In the genomic region with DNA sequence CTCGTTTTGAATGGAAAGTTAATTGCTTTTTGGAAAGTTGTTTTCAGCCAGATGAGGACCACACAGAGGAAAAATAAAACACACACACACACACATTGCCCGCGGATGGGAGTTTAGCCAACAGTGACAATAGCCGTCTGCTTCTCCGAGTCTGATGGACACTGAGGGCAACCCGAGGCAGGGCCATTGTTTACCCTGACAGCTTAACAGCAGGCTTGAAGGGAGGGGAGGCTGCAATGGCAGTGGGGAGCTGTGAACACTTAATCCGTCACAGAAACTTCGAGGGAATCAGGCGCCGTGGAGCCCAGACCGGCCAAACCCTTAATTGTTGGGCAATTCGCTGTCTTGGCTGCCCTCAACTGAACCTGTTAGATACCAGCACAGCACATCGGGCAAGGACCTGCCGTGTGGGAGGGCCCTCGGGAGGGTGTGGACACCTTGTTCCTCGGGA, we compare ENCODE assay signal across 11 cellular contexts.
DNase-seq lines count a peak whose midpoint lies in the region; ATAC-seq and FAIRE-seq lines count a peak whose summit lies in the region.
"Had no signal": no experiment of that assay in that cellular context is flagged by ENCODE, and none has a peak within 500 bp of the region (broad histone marks: within the 10 kb centered on the region; RNA-seq: fewer than 3 reads in every experiment).

No MANE protein-coding gene starts in this region.

- ATAC-seq in natural killer cell treated with Interleukin-12 subunit alpha and Interleukin-12 subunit beta and Interleukin-15 and Interleukin-18, amount 100 ng/mL, for 72 hours, result no peak
- ATAC-seq in GM18873 (IDR thresholded peaks at IDR 0.05; ENCODE audit: low FRiP score, unreplicated experiment), result no peak
- ATAC-seq: activated T-cell treated with anti-CD3 and anti-CD28 coated beads, Interleukin-2, amount 50 U/mL, for 72 hours had no signal

- no peaks in the 10 kb centered on the region for H3K9me3 Mint-ChIP-seq in natural killer cell treated with Interleukin-12 subunit alpha and Interleukin-12 subunit beta and Interleukin-15 and Interleukin-18, amount 100 ng/mL, for 72 hours
- H3K9me3 Mint-ChIP-seq: activated T-cell treated with anti-CD3 and anti-CD28 coated beads, Interleukin-2, amount 50 U/mL, for 72 hours had no signal

- H3K4me1 Mint-ChIP-seq in natural killer cell treated with Interleukin-12 subunit alpha and Interleukin-12 subunit beta and Interleukin-15 and Interleukin-18, amount 100 ng/mL, for 72 hours (ENCODE audit: low read depth in 2 of 2), result no peaks in the 10 kb centered on the region

- no peaks in the 10 kb centered on the region for H3K36me3 ChIP-seq in ectodermal cell (ENCODE audit: control insufficient read depth, insufficient read depth, low read length)

- no peaks in the 10 kb centered on the region for H3K27me3 ChIP-seq in ectodermal cell (ENCODE audit: control insufficient read depth, insufficient read depth, low read length, poor library complexity, severe bottlenecking)

- no peaks in the 10 kb centered on the region for H3K9me3 ChIP-seq in ectodermal cell (ENCODE audit: control insufficient read depth, low read length)

- H3K4me3 Mint-ChIP-seq in natural killer cell treated with Interleukin-12 subunit alpha and Interleukin-12 subunit beta and Interleukin-15 and Interleukin-18, amount 100 ng/mL, for 72 hours, result no peak overlapping the region
- H3K4me3 Mint-ChIP-seq: activated T-cell treated with anti-CD3 and anti-CD28 coated beads, Interleukin-2, amount 50 U/mL, for 72 hours had no signal

- peak; percentile 38 for DNase-seq in NCI-H2227 (lab: John Stamatoyannopoulos, UW; ENCODE audit: unreplicated experiment)
- peak; percentile 25 for DNase-seq in mucosa of gallbladder (ENCODE audit: low spot score)
- peak; percentile 27 for DNase-seq in superior temporal gyrus (ENCODE audit: extremely low spot score)
- no peak for DNase-seq in RCC 7860 (ENCODE audit: low spot score)
- no peak for DNase-seq in natural killer cell treated with Interleukin-12 subunit alpha and Interleukin-12 subunit beta and Interleukin-15 and Interleukin-18, amount 100 ng/mL, for 72 hours (ENCODE audit: low spot score)
- DNase-seq: activated CD4-positive, alpha-beta T cell treated with anti-CD3 and anti-CD28 coated beads for 48 hours; activated T-cell treated with anti-CD3 and anti-CD28 coated beads, Interleukin-2, amount 50 U/mL, for 72 hours; T-helper 1 cell had no signal

- H3K36me3 Mint-ChIP-seq in natural killer cell treated with Interleukin-12 subunit alpha and Interleukin-12 subunit beta and Interleukin-15 and Interleukin-18, amount 100 ng/mL, for 72 hours, result no peaks in the 10 kb centered on the region

- peaks cover 9 to 21% of the 10 kb centered on the region in 2 donors for H3K27me3 Mint-ChIP-seq in natural killer cell treated with Interleukin-12 subunit alpha and Interleukin-12 subunit beta and Interleukin-15 and Interleukin-18, amount 100 ng/mL, for 72 hours

- H3K27ac Mint-ChIP-seq in natural killer cell treated with Interleukin-12 subunit alpha and Interleukin-12 subunit beta and Interleukin-15 and Interleukin-18, amount 100 ng/mL, for 72 hours, result no peak overlapping the region
- H3K27ac Mint-ChIP-seq: activated T-cell treated with anti-CD3 and anti-CD28 coated beads, Interleukin-2, amount 50 U/mL, for 72 hours had no signal

- H3K27ac ChIP-seq in ectodermal cell (ENCODE audit: insufficient read depth, low read depth, low read length, poor library complexity, severe bottlenecking), result peak overlapping the region; percentile 45

- peaks cover 40% of the 10 kb centered on the region for H3K4me1 ChIP-seq in ectodermal cell (ENCODE audit: control insufficient read depth, insufficient read depth, low read length)

- H3K4me3 ChIP-seq in ectodermal cell (ENCODE audit: insufficient read depth, low read depth, low read length), result no peak overlapping the region
- H3K4me3 ChIP-seq: lung had no signal

- no peak for FAIRE-seq in RCC 7860 (lab: Jason Lieb, UNC)

- WGBS in ectodermal cell, 2 experiments, result 28% methylated on average over 15 to 16 of the region's 16 CpGs

Comparison
In these comparisons a context has a peak if more than half of its experiments do, and no peak if none do; other contexts are left out.
1. DNase-seq: peak in NCI-H2227 (single experiment), mucosa of gallbladder (single experiment) and superior temporal gyrus (single experiment); none in RCC 7860 (single experiment) and natural killer cell treated with Interleukin-12 subunit alpha and Interleukin-12 subunit beta and Interleukin-15 and Interleukin-18, amount 100 ng/mL, for 72 hours (single experiment).